25 cellular contexts compared by ENCODE assay signal in the genomic region with DNA sequence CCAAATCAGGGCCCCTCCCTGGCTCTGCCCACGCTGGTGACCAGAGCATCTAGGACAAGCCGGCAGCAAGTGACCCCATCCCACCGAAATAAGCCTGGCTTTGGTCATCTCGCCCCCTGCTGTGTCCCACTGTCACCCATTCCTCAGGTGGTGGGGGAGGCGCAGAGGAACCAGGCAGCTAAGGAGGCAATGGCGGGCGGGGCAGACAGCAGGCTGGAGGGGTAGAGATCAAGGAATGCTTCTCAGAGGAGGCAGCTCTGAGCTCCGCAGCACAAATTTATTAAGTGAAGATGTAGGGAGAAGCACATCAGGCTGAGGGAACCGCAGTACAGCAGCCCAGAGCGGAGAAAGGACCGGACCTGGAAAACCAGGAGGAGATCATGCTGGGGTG. TPM values are rescaled to one million over a fixed set of nuclear protein-coding genes. Genes with fewer than 3 reads are reported as not detected.
DNase-seq lines count a peak whose midpoint lies in the region; ATAC-seq, FAIRE-seq and TF ChIP-seq lines count a peak whose summit lies in the region.
"Had no signal": no experiment of that assay in that cellular context is flagged by ENCODE, and none has a peak within 500 bp of the region (broad histone marks: within the 10 kb centered on the region; RNA-seq: fewer than 3 reads in every experiment).

No MANE protein-coding gene starts in this region.

- H3K36me3 Mint-ChIP-seq in GM23338 (ENCODE audit: low read depth) = no peaks in the 10 kb centered on the region
- H3K36me3 Mint-ChIP-seq in activated T-helper 17 cell treated with anti-CD3 and anti-CD28 coated beads, Interleukin-2, amount 50 U/mL, for 72 hours (ENCODE audit: low read depth) = no peaks in the 10 kb centered on the region
- H3K36me3 Mint-ChIP-seq: CD4-positive, CD25-positive, alpha-beta regulatory T cell had no signal

- H3K18ac ChIP-seq in H1 (ENCODE audit: extremely low read depth, low read length) = no peak overlapping the region

- peak overlapping the region; percentile 66 for H3K4ac ChIP-seq in H1 (replicated peaks; ENCODE audit: insufficient read length, low read depth, low read length)

- TF ChIP-seq POLR2A in H1 (IDR thresholded peaks at IDR 0.05; ENCODE audit: control extremely low read depth in 1 of 2, low read depth in 2 of 2, low read length in 2 of 2) = no peak
- TF ChIP-seq POLR2A in spleen (IDR thresholded peaks at IDR 0.05) = no peak

- H3K4me3 ChIP-seq in GM23338 (no peak overlapping the region; the same call in 1 of the 2 replicates), Loucy (ENCODE audit: low read length, poor library complexity, severe bottlenecking) (no peak overlapping the region), H1 (ENCODE audit: extremely low read depth in 1 of 4, insufficient read depth in 2 of 4, low read depth in 3 of 4, low read length in 4 of 4) (no peak overlapping the region), spleen (no peak overlapping the region), tibial artery (no peak overlapping the region)
- H3K4me3 ChIP-seq: A549, Peyer's patch had no signal

- H3K36me3 ChIP-seq in GM23338 (ENCODE audit: insufficient read depth) (no peaks in the 10 kb centered on the region), Loucy (ENCODE audit: insufficient read depth, low read length) (no peaks in the 10 kb centered on the region), H1 (ENCODE audit: control insufficient read depth in 2 of 4, insufficient read depth in 4 of 4, low read length in 3 of 4) (no peaks in the 10 kb centered on the region), spleen (no peaks in the 10 kb centered on the region), tibial artery (no peaks in the 10 kb centered on the region)
- H3K36me3 ChIP-seq: Peyer's patch had no signal

- H3K9me2 ChIP-seq in GM23338 (ENCODE audit: insufficient read depth) = no peaks in the 10 kb centered on the region
- no peaks in the 10 kb centered on the region for H3K9me2 ChIP-seq in Loucy (replicated peaks; ENCODE audit: low read depth, low read length)

- no peaks in the 10 kb centered on the region for H3K79me2 ChIP-seq in GM23338 (replicated peaks; ENCODE audit: insufficient read depth)
- H3K79me2 ChIP-seq in Loucy (ENCODE audit: insufficient read depth, low read length) = no peaks in the 10 kb centered on the region
- H3K79me2 ChIP-seq in H1 (ENCODE audit: control insufficient read depth in 1 of 2, insufficient read depth in 2 of 2, low read length in 2 of 2) = no peaks in the 10 kb centered on the region

- no peak overlapping the region; the same call in 1 of the 2 replicates for H2BK20ac ChIP-seq in H1 (ENCODE audit: low read length)

- peak overlapping the region; percentile 55 for H3K9ac ChIP-seq in Loucy (ENCODE audit: low read depth, low read length, poor library complexity, severe bottlenecking)
- no peak overlapping the region for H3K9ac ChIP-seq in H1 (replicated peaks in 1 of 4; ENCODE audit: extremely low read depth in 1 of 4, low read depth in 3 of 4, low read length in 3 of 4)

- H3K23me2 ChIP-seq in H1 (ENCODE audit: low read depth, low read length) = no peaks in the 10 kb centered on the region; the same call in 1 of the 2 replicates

- no peak overlapping the region for H4K5ac ChIP-seq in H1 (ENCODE audit: insufficient read length, low read depth, low read length)

- H3K56ac ChIP-seq in H1 (replicated peaks; ENCODE audit: insufficient read length, low read depth, low read length) = no peak overlapping the region

- no peaks in the 10 kb centered on the region for H3K27me3 ChIP-seq in GM23338 (ENCODE audit: insufficient read depth)
- no peaks in the 10 kb centered on the region for H3K27me3 ChIP-seq in Loucy (ENCODE audit: insufficient read depth, low read length, poor library complexity, severe bottlenecking)
- no peaks in the 10 kb centered on the region; a peak in 1 of 7 replicates for H3K27me3 ChIP-seq in H1 (replicated peaks in 1 of 4; ENCODE audit: control insufficient read depth in 3 of 4, extremely low read depth in 1 of 4, insufficient read depth in 3 of 4, low read length in 3 of 4)
- H3K27me3 ChIP-seq in spleen (replicated peaks in 1 of 7) = peaks cover 0 to 79% (median 30%) of the 10 kb centered on the region in 7 donors
- peaks cover 0 to 66% of the 10 kb centered on the region in 2 donors for H3K27me3 ChIP-seq in tibial artery

- POLR2A ChIA-PET in H1 (lab: Charles Lee; ENCODE audit: partially characterized antibody) = interaction anchor here (1.0 to 1.6 kb wide), 7 partner anchors 10 to 174 kb away, joined by 3 to 7 read pairs (median 4); no protein-coding TSS in a partner anchor

- peak overlapping the region; percentile 76; the same call in 1 of the 2 replicates for H2AFZ ChIP-seq in GM23338
- peak overlapping the region; percentile 57; the same call in 1 of the 2 replicates for H2AFZ ChIP-seq in Loucy (ENCODE audit: low read length)
- H2AFZ ChIP-seq in H1 (ENCODE audit: low read length) = no peak overlapping the region

- H3K9me3 Mint-ChIP-seq in GM23338 = no peaks in the 10 kb centered on the region
- H3K9me3 Mint-ChIP-seq in activated T-helper 17 cell treated with anti-CD3 and anti-CD28 coated beads, Interleukin-2, amount 50 U/mL, for 72 hours = no peaks in the 10 kb centered on the region
- H3K9me3 Mint-ChIP-seq: CD4-positive, CD25-positive, alpha-beta regulatory T cell had no signal

- 0 out of 2 replicates have a peak, but pooled peaks cover 9% of the 10 kb centered on the region for H3F3A ChIP-seq in GM23338 (replicated peaks; ENCODE audit: low read depth)
- H3F3A ChIP-seq in Loucy (ENCODE audit: low read depth) = no peaks in the 10 kb centered on the region

- H2BK12ac ChIP-seq in H1 (ENCODE audit: low read depth, low read length) = peak overlapping the region; percentile 94; the same call in 1 of the 2 replicates

- no peaks in the 10 kb centered on the region for H3K9me3 ChIP-seq in Loucy (ENCODE audit: insufficient read depth, low read depth, low read length)
- no peaks in the 10 kb centered on the region for H3K9me3 ChIP-seq in H1 (ENCODE audit: insufficient read depth in 2 of 2, low read depth in 1 of 2, low read length in 1 of 2)
- H3K9me3 ChIP-seq in spleen = no peaks in the 10 kb centered on the region
- no peaks in the 10 kb centered on the region for H3K9me3 ChIP-seq in tibial artery
- H3K9me3 ChIP-seq: A549, Peyer's patch had no signal

- H2BK120ac ChIP-seq in H1 (replicated peaks; ENCODE audit: low read depth, low read length) = no peak overlapping the region

- H2BK15ac ChIP-seq in H1 (ENCODE audit: low read length) = peak overlapping the region; percentile 72; the same call in 1 of the 2 replicates

- H3K4me2 ChIP-seq in GM23338 = peak overlapping the region; percentile 72
- H3K4me2 ChIP-seq in Loucy (ENCODE audit: low read depth, low read length, poor library complexity, severe bottlenecking) = peak overlapping the region; percentile 65
- H3K4me2 ChIP-seq in H1 (ENCODE audit: insufficient read depth in 1 of 2, low read depth in 2 of 2, low read length in 2 of 2) = no peak overlapping the region; a peak in 2 of 4 replicates
- H3K4me2 ChIP-seq: A549 had no signal

- no peak overlapping the region for H3K23ac ChIP-seq in H1 (ENCODE audit: insufficient read length)

- H4K91ac ChIP-seq in H1 (replicated peaks; ENCODE audit: insufficient read length, low read length) = peak overlapping the region; percentile 78

- ATAC-seq in GM23338 = no peak
- ATAC-seq in activated T-helper 17 cell treated with anti-CD3 and anti-CD28 coated beads, Interleukin-2, amount 50 U/mL, for 72 hours (replicated peaks) = no peak
- ATAC-seq: SK-N-SH treated with all-trans-retinoic acid at 6 μM for 48 hours had no signal

- CTCF ChIA-PET in H1 (lab: Charles Lee; ENCODE audit: partially characterized antibody) = interaction anchor here (0.6 to 1.7 kb wide), 10 partner anchors 10 to 118 kb away, joined by 3 to 7 read pairs (median 3); partner anchors contain the start of gene CLDN6

- H3K27me3 Mint-ChIP-seq in GM23338 (ENCODE audit: insufficient read depth, low read depth, poor library complexity) = peaks cover 13% of the 10 kb centered on the region
- peaks cover 4% of the 10 kb centered on the region for H3K27me3 Mint-ChIP-seq in activated T-helper 17 cell treated with anti-CD3 and anti-CD28 coated beads, Interleukin-2, amount 50 U/mL, for 72 hours

- no peak for DNase-seq in GM23338 (ENCODE audit: low spot score)
- no peak for DNase-seq in H1 (ENCODE audit: low read depth in 1 of 2, low spot score in 2 of 2)
- peak; percentile 38 for DNase-seq in spleen
- DNase-seq in amygdala (lab: John Stamatoyannopoulos, UW) = no peak
- no peak for DNase-seq in tibial artery
- DNase-seq: CD4-positive, CD25-positive, alpha-beta regulatory T cell; COR-L47; DMS 273 treated with DMSO at 0.1 percent for 48 hours; DND-41; NCI-H1105; NCI-H146; NCI-H2029; NCI-H345; NCI-H524; NCI-H774; NK-92 treated with Interleukin-12 subunit alpha and Interleukin-12 subunit beta, amount 100 ng/mL, for 24 hours; Peyer's patch had no signal

- H3K27ac ChIP-seq in GM23338 (ENCODE audit: low read depth) (no peak overlapping the region), H1 (ENCODE audit: low read depth, low read length) (no peak overlapping the region), spleen (no peak overlapping the region), tibial artery (no peak overlapping the region)
- H3K27ac ChIP-seq: A549, Peyer's patch had no signal

- H3K14ac ChIP-seq in H1 (ENCODE audit: insufficient read length) = no peak overlapping the region

- H3K79me1 ChIP-seq in H1 (ENCODE audit: low read depth, low read length) = no peaks in the 10 kb centered on the region

- intact Hi-C loops in spleen (cut with DNase I; ENCODE audit: low total_unique reads) = no loop called here
- intact Hi-C loops in tibial artery (cut with DNase I; ENCODE audit: low total_unique reads) = no loop called here

- peak overlapping the region; percentile 8; the same call in 1 of the 3 replicates for H3K4me3 Mint-ChIP-seq in GM23338
- no peak overlapping the region for H3K4me3 Mint-ChIP-seq in activated T-helper 17 cell treated with anti-CD3 and anti-CD28 coated beads, Interleukin-2, amount 50 U/mL, for 72 hours
- H3K4me3 Mint-ChIP-seq: B cell; CD4-positive, CD25-positive, alpha-beta regulatory T cell had no signal

- H3K27ac Mint-ChIP-seq in GM23338 = no peak overlapping the region
- H3K27ac Mint-ChIP-seq in activated T-helper 17 cell treated with anti-CD3 and anti-CD28 coated beads, Interleukin-2, amount 50 U/mL, for 72 hours = no peak overlapping the region
- H3K27ac Mint-ChIP-seq: B cell; CD4-positive, CD25-positive, alpha-beta regulatory T cell had no signal

- H3K4me1 ChIP-seq in GM23338 (ENCODE audit: insufficient read depth) = peaks cover 20% of the 10 kb centered on the region; the same call in 1 of the 2 replicates
- H3K4me1 ChIP-seq in Loucy (ENCODE audit: insufficient read depth, low read length, poor library complexity, severe bottlenecking) = peaks cover 4% of the 10 kb centered on the region
- peaks cover 3 to 26% (median 19%) of the 10 kb centered on the region in 4 experiments for H3K4me1 ChIP-seq in H1 (replicated peaks in 1 of 4; ENCODE audit: control insufficient read depth in 3 of 4, insufficient read depth in 4 of 4, low read length in 3 of 4)
- H3K4me1 ChIP-seq in spleen = peaks cover 0 to 28% (median 5%) of the 10 kb centered on the region in 6 donors
- no peaks in the 10 kb centered on the region for H3K4me1 ChIP-seq in tibial artery

- WGBS in H1 (ENCODE audit: extremely low coverage in 1 of 2, insufficient coverage in 1 of 2, insufficient read length in 1 of 2, insufficient replicate concordance in 2 of 2, low coverage in 1 of 2, low lambda C conversion rate in 2 of 2, missing lambda C conversion rate in 1 of 2), 2 experiments = 85% methylated on average over 11 of the region's 11 CpGs; no CpG with 5 or more reads in 1 of the 2 experiments
- WGBS in spleen, 5 donors = 82 to 90% (median 84%) methylated on average over 9 to 11 of the region's 11 CpGs

- H3K4me1 Mint-ChIP-seq in GM23338 = peaks cover 22% of the 10 kb centered on the region
- H3K4me1 Mint-ChIP-seq in activated T-helper 17 cell treated with anti-CD3 and anti-CD28 coated beads, Interleukin-2, amount 50 U/mL, for 72 hours = no peaks in the 10 kb centered on the region
- H3K4me1 Mint-ChIP-seq: B cell had no signal

- TF ChIP-seq EP300 in H1 (IDR thresholded peaks at IDR 0.05; ENCODE audit: borderline replicate concordance in 1 of 2, low read depth in 2 of 2, low read length in 2 of 2) = no peak

- 0 out of 2 replicates have a peak overlapping the region, but pooled peaks have one; percentile 86 for H2AK5ac ChIP-seq in H1 (ENCODE audit: low read depth, low read length)

- H4K20me1 ChIP-seq in GM23338 (replicated peaks; ENCODE audit: insufficient read depth) (no peaks in the 10 kb centered on the region), Loucy (ENCODE audit: insufficient read depth, low read length, poor library complexity, severe bottlenecking) (no peaks in the 10 kb centered on the region), H1 (replicated peaks in 1 of 2; ENCODE audit: control insufficient read depth in 1 of 2, insufficient read depth in 2 of 2, low read length in 2 of 2) (no peaks in the 10 kb centered on the region)

- FAIRE-seq in H1 (lab: Jason Lieb, UNC) = no peak
- FAIRE-seq: A549, GM12892, H54 had no signal

- H2BK5ac ChIP-seq in H1 (ENCODE audit: low read depth, low read length) = 0 out of 2 replicates have a peak overlapping the region, but pooled peaks have one; percentile 66

- H4K8ac ChIP-seq in H1 (ENCODE audit: extremely low read depth, insufficient read depth, low read length) = peak overlapping the region; percentile 43

- TF ChIP-seq CTCF in GM23338 (conservative IDR thresholded peaks at IDR 0.05; ENCODE audit: low read depth in 2 of 2) = no peak
- TF ChIP-seq CTCF in Loucy (conservative IDR thresholded peaks at IDR 0.05; ENCODE audit: low read length) = no peak
- no peak for TF ChIP-seq CTCF in H1 (IDR thresholded peaks at IDR 0.05; ENCODE audit: control extremely low read depth in 1 of 3, insufficient read depth in 1 of 3, low read depth in 1 of 3, low read length in 3 of 3)
- no peak for TF ChIP-seq CTCF in spleen (IDR thresholded peaks at IDR 0.05 in 8 of 11, conservative IDR thresholded peaks at IDR 0.05 in 3 of 11)
- no peak for TF ChIP-seq CTCF in tibial artery (IDR thresholded peaks at IDR 0.05)

- TF ChIP-seq RAD21 in H1 (IDR thresholded peaks at IDR 0.05 in 1 of 2, conservative IDR thresholded peaks at IDR 0.05 in 1 of 2; ENCODE audit: low read depth in 2 of 2, low read length in 2 of 2) = no peak

RNA-seq across cellular contexts. Expression of gene KREMEN2, which starts 7.5 kb away (rescaled TPM):
- total RNA-seq in GM23338 (2014; rRNA removed; shearing (Covaris generic)) = 16.1 and 17.6 TPM in 2 replicates
- polyA plus RNA-seq in GM23338 (2016; fragmentation: Nextera tagmentation; extraction: Ambion mirVana) (4.7 and 4.9 TPM in 2 replicates), H1 (2011; rRNA removed) (7.0 and 10.4 TPM in 2 replicates), spleen (1 to 10 TPM in 1 of 3 donors, under 1 TPM in 2; 0.41 to 1.2 (median 0.42) TPM)
- 6.6 and 7.8 TPM in 2 replicates for total RNA-seq in H1 (2021; fragmentation: NEBNext Ultra II Directional; extraction: Animal tissue kit (Norgen Biotek cat#: 25700))
- 8.8 TPM for polyA plus RNA-seq in H1 (2011; cell fraction: cytosol; rRNA removed)
- 16.5 TPM for polyA plus RNA-seq in H1 (2011; cell fraction: nucleus; rRNA removed)
- polyA plus RNA-seq in H1 (2012, experiment 1 of 2) = 2.6 to 7.9 TPM (median 6.3 TPM) in 4 replicates
- 6.3 TPM for polyA plus RNA-seq in H1 (2012, experiment 2 of 2)
- polyA plus RNA-seq in H1 (2013, experiment 1 of 2) = 10.9 TPM
- polyA plus RNA-seq in H1 (2013, experiment 2 of 2) = 10.2 TPM
- polyA minus RNA-seq in H1 (2011; rRNA and poly(A)+ RNA removed) = 0.32 and 0.71 TPM in 2 replicates
- 2.3 TPM for polyA minus RNA-seq in H1 (2011; cell fraction: cytosol; rRNA and poly(A)+ RNA removed)
- polyA minus RNA-seq in H1 (2011; cell fraction: nucleus; rRNA and poly(A)+ RNA removed) = 3.9 TPM
- total RNA-seq in spleen = 1 to 10 TPM in 1 of 7 donors, under 1 TPM in 1, not detected in 5; 0.40 to 1.0 TPM
- total RNA-seq in activated T-helper 17 cell treated with anti-CD3 and anti-CD28 coated beads, Interleukin-2, amount 50 U/mL, for 72 hours = not detected
- total RNA-seq: CD4-positive, CD25-positive, alpha-beta regulatory T cell had no signal
- polyA plus RNA-seq: CD4-positive, CD25-positive, alpha-beta regulatory T cell had no signal

RNA-seq across cellular contexts. Expression of gene PAQR4, which starts 12.6 kb away (rescaled TPM):
- 17.7 and 29.3 TPM in 2 replicates for total RNA-seq in GM23338 (2014; rRNA removed; shearing (Covaris generic))
- polyA plus RNA-seq in GM23338 (2016; fragmentation: Nextera tagmentation; extraction: Ambion mirVana) (7.0 and 8.8 TPM in 2 replicates), H1 (2011; rRNA removed) (34.6 and 52.8 TPM in 2 replicates), spleen (1 to 10 TPM; 2.1 to 7.1 (median 6.3) TPM)
- 28.2 and 28.8 TPM in 2 replicates for total RNA-seq in H1 (2021; fragmentation: NEBNext Ultra II Directional; extraction: Animal tissue kit (Norgen Biotek cat#: 25700))
- 28.3 TPM for polyA plus RNA-seq in H1 (2011; cell fraction: cytosol; rRNA removed)
- polyA plus RNA-seq in H1 (2011; cell fraction: nucleus; rRNA removed) = 78.3 TPM
- 20.3 to 25.4 TPM (median 23.6 TPM) in 4 replicates for polyA plus RNA-seq in H1 (2012, experiment 1 of 2)
- polyA plus RNA-seq in H1 (2012, experiment 2 of 2) = 28.0 TPM
- polyA plus RNA-seq in H1 (2013, experiment 1 of 2) = 32.2 TPM
- polyA plus RNA-seq in H1 (2013, experiment 2 of 2) = 33.2 TPM
- 17.1 and 17.9 TPM in 2 replicates for polyA minus RNA-seq in H1 (2011; rRNA and poly(A)+ RNA removed)
- 22.5 TPM for polyA minus RNA-seq in H1 (2011; cell fraction: cytosol; rRNA and poly(A)+ RNA removed)
- polyA minus RNA-seq in H1 (2011; cell fraction: nucleus; rRNA and poly(A)+ RNA removed) = 15.5 TPM
- 1 to 10 TPM; 3.3 to 9.0 (median 6.4) TPM for total RNA-seq in spleen
- total RNA-seq in activated T-helper 17 cell treated with anti-CD3 and anti-CD28 coated beads, Interleukin-2, amount 50 U/mL, for 72 hours = 10 to 100 TPM; 24.4 to 41.4 TPM

RNA-seq across cellular contexts. Expression of gene PKMYT1, which starts 23.7 kb away (rescaled TPM):
- 82.1 and 100 TPM in 2 replicates for total RNA-seq in GM23338 (2014; rRNA removed; shearing (Covaris generic))
- polyA plus RNA-seq in GM23338 (2016; fragmentation: Nextera tagmentation; extraction: Ambion mirVana) (90.9 and 104 TPM in 2 replicates), H1 (2011; rRNA removed) (85.2 and 180 TPM in 2 replicates), spleen (10 to 100 TPM in 1 of 3 donors, 1 to 10 TPM in 2; 3.9 to 11.3 (median 6.8) TPM)
- total RNA-seq in H1 (2021; fragmentation: NEBNext Ultra II Directional; extraction: Animal tissue kit (Norgen Biotek cat#: 25700)) = 74.7 and 83.6 TPM in 2 replicates
- 47.7 TPM for polyA plus RNA-seq in H1 (2011; cell fraction: cytosol; rRNA removed)
- 210 TPM for polyA plus RNA-seq in H1 (2011; cell fraction: nucleus; rRNA removed)
- polyA plus RNA-seq in H1 (2012, experiment 1 of 2) = 52.2 to 75.7 TPM (median 70.6 TPM) in 4 replicates
- 62.9 TPM for polyA plus RNA-seq in H1 (2012, experiment 2 of 2)
- 113 TPM for polyA plus RNA-seq in H1 (2013, experiment 1 of 2)
- polyA plus RNA-seq in H1 (2013, experiment 2 of 2) = 117 TPM
- 14.7 and 15.1 TPM in 2 replicates for polyA minus RNA-seq in H1 (2011; rRNA and poly(A)+ RNA removed)
- polyA minus RNA-seq in H1 (2011; cell fraction: cytosol; rRNA and poly(A)+ RNA removed) = 22.3 TPM
- polyA minus RNA-seq in H1 (2011; cell fraction: nucleus; rRNA and poly(A)+ RNA removed) = 61.8 TPM
- 1 to 10 TPM; 3.3 to 9.6 (median 5.6) TPM for total RNA-seq in spleen
- total RNA-seq in activated T-helper 17 cell treated with anti-CD3 and anti-CD28 coated beads, Interleukin-2, amount 50 U/mL, for 72 hours = 100 to 1,000 TPM in 1 of 2 donors, 10 to 100 TPM in 1; 97.7 to 154 TPM

RNA-seq across cellular contexts. Expression of gene FLYWCH1, which starts 44.8 kb away (rescaled TPM):
- 22.9 and 29.3 TPM in 2 replicates for total RNA-seq in GM23338 (2014; rRNA removed; shearing (Covaris generic))
- polyA plus RNA-seq in GM23338 (2016; fragmentation: Nextera tagmentation; extraction: Ambion mirVana) (6.0 and 7.5 TPM in 2 replicates), H1 (2011; rRNA removed) (12.4 and 22.2 TPM in 2 replicates), spleen (10 to 100 TPM; 14.0 to 47.0 (median 43.9) TPM)
- 23.1 and 23.5 TPM in 2 replicates for total RNA-seq in H1 (2021; fragmentation: NEBNext Ultra II Directional; extraction: Animal tissue kit (Norgen Biotek cat#: 25700))
- 14.3 TPM for polyA plus RNA-seq in H1 (2011; cell fraction: cytosol; rRNA removed)
- polyA plus RNA-seq in H1 (2011; cell fraction: nucleus; rRNA removed) = 29.4 TPM
- polyA plus RNA-seq in H1 (2012, experiment 1 of 2) = 10.6 to 15.2 TPM (median 13.5 TPM) in 4 replicates
- 19.6 TPM for polyA plus RNA-seq in H1 (2012, experiment 2 of 2)
- 10.4 TPM for polyA plus RNA-seq in H1 (2013, experiment 1 of 2)
- 9.2 TPM for polyA plus RNA-seq in H1 (2013, experiment 2 of 2)
- polyA minus RNA-seq in H1 (2011; rRNA and poly(A)+ RNA removed) = 5.1 and 10.5 TPM in 2 replicates
- 9.8 TPM for polyA minus RNA-seq in H1 (2011; cell fraction: cytosol; rRNA and poly(A)+ RNA removed)
- 15.7 TPM for polyA minus RNA-seq in H1 (2011; cell fraction: nucleus; rRNA and poly(A)+ RNA removed)
- 10 to 100 TPM; 34.8 to 79.3 (median 57.0) TPM for total RNA-seq in spleen
- total RNA-seq in activated T-helper 17 cell treated with anti-CD3 and anti-CD28 coated beads, Interleukin-2, amount 50 U/mL, for 72 hours = 10 to 100 TPM; 52.4 to 61.1 TPM

RNA-seq across cellular contexts. Expression of gene CLDN9, which starts 56.2 kb away (rescaled TPM):
- 1.0 and 3.0 TPM in 2 replicates for total RNA-seq in GM23338 (2014; rRNA removed; shearing (Covaris generic))
- polyA plus RNA-seq in GM23338 (2016; fragmentation: Nextera tagmentation; extraction: Ambion mirVana) (1.3 and 1.8 TPM in 2 replicates), H1 (2011; rRNA removed) (0.89 and 2.2 TPM in 2 replicates), spleen (under 1 TPM; 0.06 to 0.37 (median 0.16) TPM)
- 0.60 and 0.77 TPM in 2 replicates for total RNA-seq in H1 (2021; fragmentation: NEBNext Ultra II Directional; extraction: Animal tissue kit (Norgen Biotek cat#: 25700))
- polyA plus RNA-seq in H1 (2011; cell fraction: cytosol; rRNA removed) = 1.1 TPM
- 1.5 TPM for polyA plus RNA-seq in H1 (2011; cell fraction: nucleus; rRNA removed)
- polyA plus RNA-seq in H1 (2012, experiment 1 of 2) = 0.88 to 1.4 TPM (median 1.3 TPM) in 4 replicates
- polyA plus RNA-seq in H1 (2012, experiment 2 of 2) = 0.79 TPM
- 0.45 TPM for polyA plus RNA-seq in H1 (2013, experiment 1 of 2)
- 0.64 TPM for polyA plus RNA-seq in H1 (2013, experiment 2 of 2)
- polyA minus RNA-seq in H1 (2011; rRNA and poly(A)+ RNA removed) = 0.54 and 0.69 TPM in 2 replicates
- 1.2 TPM for polyA minus RNA-seq in H1 (2011; cell fraction: cytosol; rRNA and poly(A)+ RNA removed)
- 2.4 TPM for polyA minus RNA-seq in H1 (2011; cell fraction: nucleus; rRNA and poly(A)+ RNA removed)
- total RNA-seq in spleen = 1 to 10 TPM in 2 of 7 donors, under 1 TPM in 5; 0.24 to 1.7 (median 0.56) TPM
- total RNA-seq in activated T-helper 17 cell treated with anti-CD3 and anti-CD28 coated beads, Interleukin-2, amount 50 U/mL, for 72 hours = under 1 TPM in 1 of 2 donors, not detected in 1; 0.15 TPM
- total RNA-seq: B cell; CD4-positive, CD25-positive, alpha-beta regulatory T cell; HT1080 had no signal
- polyA plus RNA-seq: CD4-positive, CD25-positive, alpha-beta regulatory T cell had no signal

Comparison
In these comparisons a context has a peak if more than half of its experiments do, and no peak if none do; other contexts are left out.
1. H3K4me2 ChIP-seq: peak in GM23338 (single experiment) and Loucy (single experiment); none in H1 (0 of 2).